20 cellular contexts compared by ENCODE assay signal in the genomic region with DNA sequence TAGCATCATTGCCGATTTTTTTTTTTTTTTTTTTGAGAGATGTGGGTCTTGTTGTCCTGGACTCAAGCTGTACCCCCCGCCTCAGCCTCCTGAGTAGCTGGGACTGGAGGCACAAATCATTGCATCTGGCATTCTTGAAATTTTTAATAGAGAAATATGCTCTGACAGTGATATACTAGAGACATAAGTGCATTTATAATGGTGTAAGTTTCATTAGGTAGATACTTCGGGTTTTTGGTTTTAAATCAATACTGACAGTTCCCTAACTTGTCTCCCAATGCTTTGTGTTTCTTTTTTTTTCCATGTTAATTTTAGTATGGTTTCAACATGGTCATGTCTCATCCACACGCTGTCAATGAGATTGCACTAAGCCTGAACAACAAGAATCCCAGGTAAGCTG.
DNase-seq lines count a peak whose midpoint lies in the region; FAIRE-seq lines count a peak whose summit lies in the region.
"Had no signal": no experiment of that assay in that cellular context is flagged by ENCODE, and none has a peak within 500 bp of the region (broad histone marks: within the 10 kb centered on the region; RNA-seq: fewer than 3 reads in every experiment).

No MANE protein-coding gene starts in this region.

- no peak overlapping the region for H2BK120ac ChIP-seq in mesendoderm (ENCODE audit: low read depth, low read length)

- no peak for DNase-seq in mesendoderm
- DNase-seq in SJCRH30: no peak
- no peak for DNase-seq in stimulated activated CD4-positive, alpha-beta T cell treated with anti-CD3 and anti-CD28 coated beads, Interleukin-4, amount 100 ng/mL, for 1 hour
- DNase-seq in small intestine: no peak
- DNase-seq: ACHN; BE2C; C1 segment of cervical spinal cord; CD4-positive, CD25-positive, alpha-beta regulatory T cell; CD8-positive, alpha-beta memory T cell; COR-L47; H9 had no signal

- H3K79me1 ChIP-seq in mesendoderm (ENCODE audit: low read length): no peaks in the 10 kb centered on the region

- H3K27ac ChIP-seq in angular gyrus (ENCODE audit: low read depth, low read length): peak overlapping the region; percentile 50
- H3K27ac ChIP-seq in cingulate gyrus (ENCODE audit: low read depth, low read length): peak overlapping the region; percentile 39
- no peak overlapping the region for H3K27ac ChIP-seq in mesendoderm (ENCODE audit: low read depth, low read length)
- peak overlapping the region; percentile 96 for H3K27ac ChIP-seq in temporal lobe (ENCODE audit: low read depth, low read length)
- no peak overlapping the region for H3K27ac ChIP-seq in SJCRH30
- H3K27ac ChIP-seq in small intestine (ENCODE audit: low read depth in 1 of 2, low read length in 1 of 2): no peak overlapping the region
- H3K27ac ChIP-seq: HL-60 had no signal

- H3K4me2 ChIP-seq in mesendoderm (ENCODE audit: low read length): no peak overlapping the region

- FAIRE-seq in small intestine (lab: Jason Lieb, UNC): no peak
- FAIRE-seq: A204.1, G401.6, GM12891, GM19239, H1 had no signal

- no peak overlapping the region for H3K23ac ChIP-seq in mesendoderm (ENCODE audit: low read length)

- H3K56ac ChIP-seq in mesendoderm (ENCODE audit: low read length): no peak overlapping the region

- no peak overlapping the region for H2AK5ac ChIP-seq in mesendoderm (ENCODE audit: low read length)

- H3K36me3 ChIP-seq in mesendoderm (ENCODE audit: control insufficient read depth, insufficient read depth, low read length) (no peaks in the 10 kb centered on the region), SJCRH30 (no peaks in the 10 kb centered on the region), small intestine (ENCODE audit: control insufficient read depth in 2 of 2, insufficient read depth in 2 of 2, low read length in 2 of 2) (no peaks in the 10 kb centered on the region)
- H3K36me3 ChIP-seq: BE2C had no signal

- H3K4me1 ChIP-seq in mesendoderm (ENCODE audit: control insufficient read depth, low read depth, low read length): no peaks in the 10 kb centered on the region
- H3K4me1 ChIP-seq in SJCRH30: no peaks in the 10 kb centered on the region
- H3K4me1 ChIP-seq in small intestine (ENCODE audit: control insufficient read depth in 2 of 2, insufficient read depth in 1 of 2, low read depth in 1 of 2, low read length in 1 of 2): no peaks in the 10 kb centered on the region
- H3K4me1 ChIP-seq: BE2C had no signal

- no peak overlapping the region for H2BK5ac ChIP-seq in mesendoderm (ENCODE audit: low read length)

- H4K8ac ChIP-seq in mesendoderm (ENCODE audit: low read depth, low read length): peak overlapping the region; percentile 17

- no peak overlapping the region for H3K18ac ChIP-seq in mesendoderm (ENCODE audit: low read length)

- H3K4ac ChIP-seq in mesendoderm (ENCODE audit: low read depth, low read length): no peak overlapping the region

- H3K4me3 ChIP-seq in mesendoderm (ENCODE audit: low read length) (no peak overlapping the region), SJCRH30 (no peak overlapping the region), small intestine (ENCODE audit: low read depth in 1 of 2, low read length in 2 of 2) (no peak overlapping the region)

- H2BK15ac ChIP-seq in mesendoderm (replicated peaks; ENCODE audit: low read depth): no peak overlapping the region

- no peaks in the 10 kb centered on the region for H3K9me3 ChIP-seq in SJCRH30 (replicated peaks)
- H3K9me3 ChIP-seq in small intestine (ENCODE audit: control insufficient read depth, low read depth): no peaks in the 10 kb centered on the region
- H3K9me3 ChIP-seq: BE2C had no signal

- WGBS in mesendoderm (ENCODE audit: extremely low coverage, insufficient coverage, low lambda C conversion rate): no CpG with 5 or more reads among the region's 4 CpGs
- WGBS in small intestine, 3 donors: 70 to 88% (median 83%) methylated on average over 4 of the region's 4 CpGs

- H3K9ac ChIP-seq in mesendoderm (ENCODE audit: low read length): no peak overlapping the region

- no peak overlapping the region for H4K5ac ChIP-seq in mesendoderm (ENCODE audit: low read length)

- no peaks in the 10 kb centered on the region for H3K79me2 ChIP-seq in mesendoderm (ENCODE audit: control insufficient read depth, insufficient read depth, low read length)

- H3K27me3 ChIP-seq in mesendoderm (ENCODE audit: insufficient read depth, low read length, poor library complexity) (no peaks in the 10 kb centered on the region), SJCRH30 (no peaks in the 10 kb centered on the region), small intestine (ENCODE audit: control insufficient read depth in 2 of 2, insufficient read depth in 2 of 2, low read length in 2 of 2) (no peaks in the 10 kb centered on the region)
- H3K27me3 ChIP-seq: BE2C had no signal

Comparison
In these comparisons a context has a peak if more than half of its experiments do, and no peak if none do; other contexts are left out.
1. H3K27ac ChIP-seq: peak in angular gyrus (single experiment), cingulate gyrus (single experiment) and temporal lobe (single experiment); none in mesendoderm (single experiment), SJCRH30 (single experiment) and small intestine (0 of 2).